In genomic region chr20:17985388-17986018, GRCh38 we compare ENCODE assay signal across 1 cellular context.
TF ChIP-seq lines count a peak whose summit lies in the region.

No MANE protein-coding gene starts in this region.

TF ChIP-seq in HepG2, 621 proteins besides CTCF, POLR2A, EP300 and RAD21 (continued from another document):
- TF ChIP-seq CSRNP2 (CRISPR knock-in tag; conservative IDR thresholded peaks at IDR 0.05; ENCODE audit: low read depth): no peak
- TF ChIP-seq MTA1 (CRISPR knock-in tag; IDR thresholded peaks at IDR 0.05; ENCODE audit: borderline replicate concordance): no peak
- TF ChIP-seq TEAD2 (CRISPR knock-in tag; IDR thresholded peaks at IDR 0.05): no peak
- 0 out of 2 replicates have a peak, but pooled peaks have one; percentile 40 for TF ChIP-seq ZBTB7B (CRISPR knock-in tag; IDR thresholded peaks at IDR 0.05)
- no peak for TF ChIP-seq ZNF230 (CRISPR knock-in tag; IDR thresholded peaks at IDR 0.05)
- no peak for TF ChIP-seq IRF1 (CRISPR knock-in tag; IDR thresholded peaks at IDR 0.05; ENCODE audit: low read depth)
- no peak for TF ChIP-seq ZNF468 (CRISPR knock-in tag; IDR thresholded peaks at IDR 0.05)
